16 cellular contexts compared by ENCODE assay signal in the genomic region with DNA sequence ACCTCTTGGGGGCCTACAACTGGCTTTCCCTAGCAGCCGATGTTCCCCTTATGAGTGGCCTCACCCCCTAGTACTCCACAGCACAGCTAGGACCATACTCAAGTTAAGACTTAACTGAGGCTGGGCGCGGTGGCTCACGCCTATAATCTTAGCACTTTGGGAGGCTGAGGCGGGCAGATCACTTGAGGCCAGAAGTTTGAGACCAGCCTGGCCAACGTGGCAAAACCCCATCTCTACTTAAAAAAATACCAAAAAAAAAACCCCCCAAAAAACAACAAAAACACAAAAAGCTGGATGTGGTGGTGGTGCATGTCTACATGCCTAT. TPM values are rescaled to one million over a fixed set of nuclear protein-coding genes. Genes with fewer than 3 reads are reported as not detected.
DNase-seq lines count a peak whose midpoint lies in the region; ATAC-seq and TF ChIP-seq lines count a peak whose summit lies in the region.
"Not testable (repeated sequence)": the region's sequence is repeated elsewhere in the genome, so short reads cannot be mapped to it uniquely, and the experiment has no call there.
"Had no signal": no experiment of that assay in that cellular context is flagged by ENCODE, and none has a peak within 500 bp of the region (broad histone marks: within the 10 kb centered on the region; RNA-seq: fewer than 3 reads in every experiment).

No MANE protein-coding gene starts in this region.

- not testable (repeated sequence) for H3K79me1 ChIP-seq in neuronal stem cell (ENCODE audit: low read depth, low read length)

- POLR2A ChIA-PET in MCF 10A (lab: Yijun Ruan, JAX), result interaction anchor here (1.2 to 11.1 kb wide), 8 partner anchors 10 to 128 kb away, joined by 5 to 170 read pairs (median 16); partner anchors contain the start of genes ABCB6, ANKZF1, ATG9A and CNPPD1

- H3K4ac ChIP-seq in neuronal stem cell (ENCODE audit: low read length), result not testable (repeated sequence)

- peaks cover 39% of the 10 kb centered on the region for H3K4me1 Mint-ChIP-seq in MCF 10A (ENCODE audit: insufficient read depth, unreplicated experiment)

- not testable (repeated sequence) for ATAC-seq in RWPE2 (ENCODE audit: low read depth)

- not testable (repeated sequence) for TF ChIP-seq EP300 in suprapubic skin (IDR thresholded peaks at IDR 0.05)

- intact Hi-C loops in MCF 10A (cut with micrococcal nuclease); esophagus squamous epithelium (cut with DNase I): not testable (repeated sequence)

- not testable (repeated sequence) for H3K23ac ChIP-seq in neuronal stem cell (ENCODE audit: low read depth, low read length, poor library complexity)

- H2BK120ac ChIP-seq in neuronal stem cell (ENCODE audit: low read depth, low read length), result not testable (repeated sequence)

- not testable (repeated sequence) for H3K4me2 ChIP-seq in neuronal stem cell (ENCODE audit: insufficient read depth, low read length, poor library complexity, severe bottlenecking)

- TF ChIP-seq POLR2A in esophagus squamous epithelium (IDR thresholded peaks at IDR 0.05); suprapubic skin (IDR thresholded peaks at IDR 0.05): not testable (repeated sequence)

- H3K27ac Mint-ChIP-seq in MCF 10A (ENCODE audit: low read depth, unreplicated experiment), result peak overlapping the region; percentile 89

- TF ChIP-seq CTCF in RWPE2 (IDR thresholded peaks at IDR 0.05; ENCODE audit: poor library complexity, severe bottlenecking); MCF 10A (IDR thresholded peaks at IDR 0.05; ENCODE audit: unreplicated experiment); esophagus squamous epithelium (IDR thresholded peaks at IDR 0.05); suprapubic skin (IDR thresholded peaks at IDR 0.05): not testable (repeated sequence)

- not testable (repeated sequence) for H3K27me3 Mint-ChIP-seq in MCF 10A (ENCODE audit: insufficient read depth, unreplicated experiment)

- H3K4me3 ChIP-seq in RWPE2 (ENCODE audit: severe bottlenecking); esophagus squamous epithelium; neuronal stem cell (ENCODE audit: low read length in 2 of 2); suprapubic skin: not testable (repeated sequence)

- not testable (repeated sequence) for H3K27me3 ChIP-seq in RWPE2 (ENCODE audit: insufficient read depth, poor library complexity, severe bottlenecking); esophagus squamous epithelium; neuronal stem cell (ENCODE audit: control insufficient read depth in 3 of 3, insufficient read depth in 3 of 3, low read depth in 1 of 3, low read length in 3 of 3); suprapubic skin

- peak overlapping the region; percentile 66 for H2BK5ac ChIP-seq in neuronal stem cell (ENCODE audit: low read length)

- H3K36me3 ChIP-seq in RWPE2 (ENCODE audit: low read depth) (peaks cover 17% of the 10 kb centered on the region), esophagus squamous epithelium (peaks cover 0 to 38% (median 6%) of the 10 kb centered on the region in 3 donors), neuronal stem cell (replicated peaks in 1 of 2; ENCODE audit: control insufficient read depth in 2 of 2, insufficient read depth in 2 of 2, low read length in 2 of 2) (peaks cover 14 to 26% of the 10 kb centered on the region in 2 donors), suprapubic skin (peaks cover 30% of the 10 kb centered on the region)

- not testable (repeated sequence) for H3K18ac ChIP-seq in neuronal stem cell (ENCODE audit: low read length)

- H3K27ac ChIP-seq in RWPE2 (ENCODE audit: poor library complexity, severe bottlenecking), result peak overlapping the region; percentile 79
- peak overlapping the region; percentile 66 to 86 (median 82) for H3K27ac ChIP-seq in esophagus squamous epithelium
- not testable (repeated sequence) for H3K27ac ChIP-seq in neuronal stem cell (replicated peaks; ENCODE audit: low read length)
- peak overlapping the region; percentile 56 for H3K27ac ChIP-seq in suprapubic skin

- peaks cover 27% of the 10 kb centered on the region for H3K4me1 ChIP-seq in RWPE2 (ENCODE audit: insufficient read depth, poor library complexity, severe bottlenecking)
- H3K4me1 ChIP-seq in esophagus squamous epithelium, result peaks cover 27 to 78% (median 44%) of the 10 kb centered on the region in 3 donors
- not testable (repeated sequence) for H3K4me1 ChIP-seq in neuronal stem cell (ENCODE audit: control insufficient read depth in 2 of 2, insufficient read depth in 1 of 2, low read depth in 1 of 2, low read length in 2 of 2)
- H3K4me1 ChIP-seq in suprapubic skin, result peaks cover 75% of the 10 kb centered on the region

- not testable (repeated sequence) for H4K8ac ChIP-seq in neuronal stem cell (ENCODE audit: low read depth, low read length)

- not testable (repeated sequence) for DNase-seq in RWPE2 (ENCODE audit: low spot score); MCF 10A (ENCODE audit: unreplicated experiment); esophagus squamous epithelium (lab: John Stamatoyannopoulos, UW); neuronal stem cell (ENCODE audit: low spot score)
- peak in 1 of 2 donors; percentile 59 for DNase-seq in suprapubic skin (ENCODE audit: low spot score in 2 of 2)

- H3K36me3 Mint-ChIP-seq in MCF 10A (ENCODE audit: insufficient read depth, unreplicated experiment), result peaks cover 29% of the 10 kb centered on the region

- H2AK5ac ChIP-seq in neuronal stem cell (ENCODE audit: low read depth, low read length), result not testable (repeated sequence)

- not testable (repeated sequence) for H3K4me3 Mint-ChIP-seq in MCF 10A (ENCODE audit: unreplicated experiment)

- not testable (repeated sequence) for H2BK12ac ChIP-seq in neuronal stem cell (ENCODE audit: low read length)

- H3K9ac ChIP-seq in neuronal stem cell (ENCODE audit: low read depth, low read length, poor library complexity), result not testable (repeated sequence)

- BruUV-seq in MCF 10A (replicated peaks; lab: Mats Ljungman, UMichigan), result not testable (repeated sequence)

- not testable (repeated sequence) for H3K9me3 Mint-ChIP-seq in MCF 10A (ENCODE audit: unreplicated experiment)

- H4K91ac ChIP-seq in neuronal stem cell (ENCODE audit: low read depth, low read length, poor library complexity), result not testable (repeated sequence)

- H2AFZ ChIP-seq in neuronal stem cell (ENCODE audit: low read length), result not testable (repeated sequence)

- 65 to 71% methylated on average over 2 to 4 of the region's 6 CpGs for WGBS in esophagus squamous epithelium, 2 donors
- WGBS in neuronal stem cell (ENCODE audit: extremely low coverage in 2 of 2, insufficient read length in 2 of 2, insufficient replicate concordance in 1 of 2), 2 donors, result no CpG with 5 or more reads among the region's 6 CpGs
- WGBS in suprapubic skin, result 79% methylated on average over 6 of the region's 6 CpGs

- not testable (repeated sequence) for H2BK15ac ChIP-seq in neuronal stem cell (ENCODE audit: low read length)

- CTCF ChIA-PET in MCF 10A (lab: Yijun Ruan, JAX), result interaction anchor here (1.0 to 18.2 kb wide), 5 partner anchors 9 to 133 kb away, joined by 3 to 445 read pairs (median 4); partner anchors contain the start of gene DNAJB2

- not testable (repeated sequence) for H3K9me3 ChIP-seq in RWPE2 (ENCODE audit: severe bottlenecking); esophagus squamous epithelium; neuronal stem cell (replicated peaks in 1 of 2; ENCODE audit: control insufficient read depth in 2 of 2, insufficient read depth in 1 of 2, low read depth in 1 of 2, low read length in 2 of 2); suprapubic skin

- H3K14ac ChIP-seq in neuronal stem cell (ENCODE audit: low read length), result not testable (repeated sequence)

RNA-seq across cellular contexts. Expression of gene DNAJB2, which starts 7.9 kb away (rescaled TPM):
- 58.2 and 59.8 TPM in 2 replicates for total RNA-seq in MCF 10A (2022)
- 10 to 100 TPM; 30.3 to 72.6 (median 35.1) TPM for total RNA-seq in esophagus squamous epithelium
- polyA plus RNA-seq in neuronal stem cell (2013, experiment 1 of 2), result 39.6 TPM
- 39.1 TPM for polyA plus RNA-seq in neuronal stem cell (2013, experiment 2 of 2)
- 100 to 1,000 TPM in 2 of 4 donors, 10 to 100 TPM in 2; 91.2 to 138 (median 107) TPM for total RNA-seq in suprapubic skin

RNA-seq across cellular contexts. Expression of gene PTPRN, which starts 22.1 kb away (rescaled TPM):
- total RNA-seq in MCF 10A (2022), result not detected in 2 replicates
- total RNA-seq in esophagus squamous epithelium, result not detected
- polyA plus RNA-seq in neuronal stem cell (2013, experiment 1 of 2), result 0.36 TPM
- 0.47 TPM for polyA plus RNA-seq in neuronal stem cell (2013, experiment 2 of 2)
- not detected for total RNA-seq in suprapubic skin
- total RNA-seq: activated B cell treated with CpG ODN at 0.5 μM for 24 hours, esophagus mucosa, HepG2, left cardiac atrium, lung microvascular endothelial cell, SJCRH30 had no signal

RNA-seq across cellular contexts. Expression of gene TUBA4A, which starts 33.4 kb away (rescaled TPM):
- 37.2 and 80.5 TPM in 2 replicates for total RNA-seq in MCF 10A (2022)
- total RNA-seq in esophagus squamous epithelium, result 100 to 1,000 TPM; 104 to 258 (median 169) TPM
- 0.42 TPM for polyA plus RNA-seq in neuronal stem cell (2013, experiment 1 of 2)
- polyA plus RNA-seq in neuronal stem cell (2013, experiment 2 of 2), result 0.78 TPM
- total RNA-seq in suprapubic skin, result 100 to 1,000 TPM; 194 to 530 (median 394) TPM

RNA-seq across cellular contexts. Expression of gene TUBA4B, which starts 34.0 kb away (rescaled TPM):
- not detected in 2 replicates for total RNA-seq in MCF 10A (2022)
- not detected for total RNA-seq in esophagus squamous epithelium
- not detected for polyA plus RNA-seq in neuronal stem cell (2013, experiment 1 of 2)
- not detected for polyA plus RNA-seq in neuronal stem cell (2013, experiment 2 of 2)
- not detected for total RNA-seq in suprapubic skin
- total RNA-seq: activated B cell treated with CpG ODN at 0.5 μM for 24 hours; activated CD8-positive, alpha-beta memory T cell treated with anti-CD3 and anti-CD28 coated beads, Interleukin-2, amount 10 ng/mL, durations not matched to agents 7 days and 5 days; colonic mucosa; esophagus mucosa; frontal cortex; left cardiac atrium; LHCN-M2; lung microvascular endothelial cell; prostate gland had no signal

RNA-seq across cellular contexts. Expression of gene STK16, which starts 41.8 kb away (rescaled TPM):
- total RNA-seq in MCF 10A (2022), result 33.4 and 42.7 TPM in 2 replicates
- 10 to 100 TPM in 3 of 4 donors, 1 to 10 TPM in 1; 8.6 to 27.4 (median 19.3) TPM for total RNA-seq in esophagus squamous epithelium
- polyA plus RNA-seq in neuronal stem cell (2013, experiment 1 of 2), result 19.8 TPM
- polyA plus RNA-seq in neuronal stem cell (2013, experiment 2 of 2), result 20.4 TPM
- 10 to 100 TPM; 10.9 to 22.9 (median 16.1) TPM for total RNA-seq in suprapubic skin
